33 cellular contexts compared by ENCODE assay signal in the genomic region with DNA sequence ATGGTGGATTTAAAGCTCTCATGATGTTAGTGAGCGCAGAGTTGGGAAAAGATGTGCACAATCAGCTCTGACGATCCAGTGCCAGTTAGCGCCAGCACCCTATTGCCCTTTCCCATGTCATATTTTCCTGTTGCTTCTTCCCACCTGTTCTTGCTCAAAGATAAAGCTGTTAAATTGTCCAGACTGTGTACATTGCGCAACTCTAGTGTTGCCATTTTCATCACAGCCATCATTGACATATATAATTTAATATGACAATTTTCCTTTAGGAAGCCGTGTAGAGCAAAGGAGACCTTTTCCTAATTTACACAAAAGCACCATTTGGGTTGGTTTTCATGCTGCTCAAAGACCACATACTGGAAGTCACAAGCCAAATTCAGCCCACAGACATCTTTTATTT. TPM values are rescaled to one million over a fixed set of nuclear protein-coding genes. Genes with fewer than 3 reads are reported as not detected.
"Had no signal": no experiment of that assay in that cellular context is flagged by ENCODE, and none has a peak within 500 bp of the region (broad histone marks: within the 10 kb centered on the region; RNA-seq: fewer than 3 reads in every experiment).

No MANE protein-coding gene starts in this region.

- H3K27me3 ChIP-seq: breast epithelium had no signal

- H3K27ac Mint-ChIP-seq: activated CD4-positive, alpha-beta memory T cell treated with anti-CD3 and anti-CD28 coated beads for 36 hours; activated naive CD4-positive, alpha-beta T cell treated with anti-CD3 and anti-CD28 coated beads for 36 hours; activated T-helper 1 cell treated with anti-CD3 and anti-CD28 coated beads, Interleukin-12 subunit alpha, Interleukin-12 subunit beta, Interleukin-2, Interleukin-4 antibody, amounts not matched to agents 30 ng/mL and 10 ng/mL and 1 ng/mL, durations not matched to agents 14 hours and 24 hours and 36 hours; T-cell; T-helper 17 cell had no signal

- H3K4me1 ChIP-seq: adrenal gland, body of pancreas, breast epithelium, Peyer's patch, SJSA1 had no signal

- ATAC-seq: activated naive CD4-positive, alpha-beta T cell treated with anti-CD3 and anti-CD28 coated beads, Interleukin-2, amount 50 U/mL, for 72 hours; activated T-cell treated with anti-CD3 and anti-CD28 coated beads, Interleukin-2, amount 50 U/mL, for 4 hours; body of pancreas; PC-3; SK-N-SH treated with all-trans-retinoic acid at 6 μM for 48 hours; T-cell; T-helper 17 cell had no signal

- H3K4me3 ChIP-seq: adrenal gland, body of pancreas, breast epithelium, Peyer's patch, SJSA1 had no signal

- H3K27me3 Mint-ChIP-seq: activated B cell treated with CpG ODN at 0.5 μM for 24 hours, T-helper 17 cell had no signal

- H3K27ac ChIP-seq: adrenal gland, body of pancreas, breast epithelium, Peyer's patch, SJSA1, VCaP had no signal

- DNase-seq: activated B cell treated with CpG ODN at 0.5 μM for 24 hours; activated CD4-positive, alpha-beta memory T cell treated with anti-CD3 and anti-CD28 coated beads for 36 hours; activated CD4-positive, alpha-beta T cell treated with anti-CD3 and anti-CD28 coated beads for 4 hours; activated CD4-positive, alpha-beta T cell treated with anti-CD3 and anti-CD28 coated beads, Interleukin-2, amount 50 U/mL, for 1 hour; activated CD4-positive, CD25-positive, alpha-beta regulatory T cell treated with anti-CD3 and anti-CD28 coated beads, Interleukin-2, amount 50 U/mL, for 72 hours; activated CD8-positive, alpha-beta memory T cell treated with anti-CD3 and anti-CD28 coated beads, Interleukin-2, amount 50 U/mL, for 4 hours; activated gamma-delta T cell treated with Interleukin-2 at 50 U/mL for 16 hours; activated naive CD4-positive, alpha-beta T cell treated with anti-CD3 and anti-CD28 coated beads for 36 hours; activated T-cell treated with anti-CD3 and anti-CD28 coated beads for 4 hours; activated T-cell treated with anti-CD3 and anti-CD28 coated beads, Interleukin-2, amount 50 U/mL, for 4 hours; adrenal gland; body of pancreas; NCI-H1092 treated with DMSO at 0.1 percent for 48 hours; NCI-H187 treated with DMSO at 0.1 percent for 48 hours; NCI-H2171; NCI-H510A; NCI-H526; PC-3; Peyer's patch; RPMI8226; SHP77 treated with DMSO at 0.1 percent for 48 hours; T-cell; T-helper 17 cell; T-helper 9 cell had no signal

- H3K36me3 Mint-ChIP-seq: activated CD4-positive, alpha-beta memory T cell treated with anti-CD3 and anti-CD28 coated beads for 36 hours; T-cell had no signal

- H3K36me3 ChIP-seq: adrenal gland, breast epithelium, Peyer's patch, SJSA1 had no signal

- H3K4me3 Mint-ChIP-seq: activated B cell treated with CpG ODN at 0.5 μM for 24 hours; activated CD4-positive, alpha-beta memory T cell treated with anti-CD3 and anti-CD28 coated beads for 36 hours; activated naive CD4-positive, alpha-beta T cell treated with anti-CD3 and anti-CD28 coated beads for 36 hours; activated T-cell treated with anti-CD3 and anti-CD28 coated beads, Interleukin-2, amount 50 U/mL, for 4 hours; activated T-helper 1 cell treated with anti-CD3 and anti-CD28 coated beads, Interleukin-12 subunit alpha, Interleukin-12 subunit beta, Interleukin-2, Interleukin-4 antibody, amounts not matched to agents 30 ng/mL and 10 ng/mL and 1 ng/mL, durations not matched to agents 14 hours and 24 hours and 36 hours; T-cell; T-helper 17 cell had no signal

RNA-seq across cellular contexts. Expression of a gene that starts 5.7 kb away (rescaled TPM):
- total RNA-seq: activated CD4-positive, alpha-beta memory T cell treated with anti-CD3 and anti-CD28 coated beads for 36 hours; activated naive CD4-positive, alpha-beta T cell treated with anti-CD3 and anti-CD28 coated beads for 36 hours; activated T-helper 1 cell treated with anti-CD3 and anti-CD28 coated beads, Interleukin-12 subunit alpha, Interleukin-12 subunit beta, Interleukin-2, Interleukin-4 antibody, amounts not matched to agents 30 ng/mL and 10 ng/mL and 1 ng/mL, durations not matched to agents 14 hours and 24 hours and 36 hours; adrenal gland; astrocyte; body of pancreas; cardiac septum; M059J; PC-3; SJSA1 had no signal
